In the genomic region with DNA sequence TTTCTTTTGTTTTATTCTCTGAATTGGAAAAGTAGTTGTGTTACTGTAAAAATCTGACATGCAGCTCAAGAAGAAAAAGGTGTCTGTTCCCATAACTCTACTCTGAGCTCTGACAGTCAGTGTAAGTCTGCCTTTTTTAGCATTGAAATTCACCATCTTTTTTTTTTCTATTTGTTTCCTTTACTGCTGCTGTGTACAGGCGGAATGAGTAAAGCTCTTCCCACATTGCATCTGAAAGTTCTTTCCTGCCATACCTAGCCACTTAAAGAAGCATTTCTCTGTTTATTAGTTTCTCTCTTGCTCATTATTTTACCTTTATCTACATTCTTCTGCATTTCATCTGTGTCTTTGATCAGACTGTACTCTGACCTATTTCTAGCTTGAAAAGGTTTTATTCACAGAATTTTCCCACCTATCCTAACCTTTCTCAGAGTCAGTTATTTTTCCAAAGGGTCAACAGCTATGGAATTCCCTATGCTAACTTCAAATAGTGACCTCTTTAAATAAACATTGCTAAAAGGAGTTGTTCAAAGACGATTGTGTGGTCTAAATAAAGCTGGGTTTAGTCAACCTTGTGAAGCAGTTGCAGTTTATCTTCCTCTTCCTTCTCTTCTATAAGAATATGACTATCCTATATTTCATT, we compare ENCODE assay signal across 1 cellular context.
A peak's percentile ranks its signal among the peaks of the same experiment; 100 is the strongest.
TF ChIP-seq lines count a peak whose summit lies in the region.

No MANE protein-coding gene starts in this region.

TF ChIP-seq in HepG2, 621 proteins besides CTCF, POLR2A, EP300 and RAD21 (continued from another document):
- TF ChIP-seq, protein P1, sequence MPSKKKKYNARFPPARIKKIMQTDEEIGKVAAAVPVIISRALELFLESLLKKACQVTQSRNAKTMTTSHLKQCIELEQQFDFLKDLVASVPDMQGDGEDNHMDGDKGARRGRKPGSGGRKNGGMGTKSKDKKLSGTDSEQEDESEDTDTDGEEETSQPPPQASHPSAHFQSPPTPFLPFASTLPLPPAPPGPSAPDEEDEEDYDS (CRISPR knock-in tag; IDR thresholded peaks at IDR 0.05) = peak; percentile 56; the same call in 1 of the 2 replicates
- TF ChIP-seq, protein P2, sequence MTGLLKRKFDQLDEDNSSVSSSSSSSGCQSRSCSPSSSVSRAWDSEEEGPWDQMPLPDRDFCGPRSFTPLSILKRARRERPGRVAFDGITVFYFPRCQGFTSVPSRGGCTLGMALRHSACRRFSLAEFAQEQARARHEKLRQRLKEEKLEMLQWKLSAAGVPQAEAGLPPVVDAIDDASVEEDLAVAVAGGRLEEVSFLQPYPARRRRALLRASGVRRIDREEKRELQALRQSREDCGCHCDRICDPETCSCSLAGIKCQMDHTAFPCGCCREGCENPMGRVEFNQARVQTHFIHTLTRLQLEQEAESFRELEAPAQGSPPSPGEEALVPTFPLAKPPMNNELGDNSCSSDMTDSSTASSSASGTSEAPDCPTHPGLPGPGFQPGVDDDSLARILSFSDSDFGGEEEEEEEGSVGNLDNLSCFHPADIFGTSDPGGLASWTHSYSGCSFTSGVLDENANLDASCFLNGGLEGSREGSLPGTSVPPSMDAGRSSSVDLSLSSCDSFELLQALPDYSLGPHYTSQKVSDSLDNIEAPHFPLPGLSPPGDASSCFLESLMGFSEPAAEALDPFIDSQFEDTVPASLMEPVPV (CRISPR knock-in tag; IDR thresholded peaks at IDR 0.05) = peak; percentile 40; the same call in 1 of the 2 replicates
- peak; percentile 71 for TF ChIP-seq CEBPG (CRISPR knock-in tag; IDR thresholded peaks at IDR 0.05)
- TF ChIP-seq, protein P3, sequence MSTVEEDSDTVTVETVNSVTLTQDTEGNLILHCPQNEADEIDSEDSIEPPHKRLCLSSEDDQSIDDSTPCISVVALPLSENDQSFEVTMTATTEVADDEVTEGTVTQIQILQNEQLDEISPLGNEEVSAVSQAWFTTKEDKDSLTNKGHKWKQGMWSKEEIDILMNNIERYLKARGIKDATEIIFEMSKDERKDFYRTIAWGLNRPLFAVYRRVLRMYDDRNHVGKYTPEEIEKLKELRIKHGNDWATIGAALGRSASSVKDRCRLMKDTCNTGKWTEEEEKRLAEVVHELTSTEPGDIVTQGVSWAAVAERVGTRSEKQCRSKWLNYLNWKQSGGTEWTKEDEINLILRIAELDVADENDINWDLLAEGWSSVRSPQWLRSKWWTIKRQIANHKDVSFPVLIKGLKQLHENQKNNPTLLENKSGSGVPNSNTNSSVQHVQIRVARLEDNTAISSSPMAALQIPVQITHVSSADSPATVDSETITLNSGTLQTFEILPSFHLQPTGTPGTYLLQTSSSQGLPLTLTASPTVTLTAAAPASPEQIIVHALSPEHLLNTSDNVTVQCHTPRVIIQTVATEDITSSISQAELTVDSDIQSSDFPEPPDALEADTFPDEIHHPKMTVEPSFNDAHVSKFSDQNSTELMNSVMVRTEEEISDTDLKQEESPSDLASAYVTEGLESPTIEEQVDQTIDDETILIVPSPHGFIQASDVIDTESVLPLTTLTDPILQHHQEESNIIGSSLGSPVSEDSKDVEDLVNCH (CRISPR knock-in tag; IDR thresholded peaks at IDR 0.05) = no peak
- TF ChIP-seq ZNF331 (CRISPR knock-in tag; IDR thresholded peaks at IDR 0.05) = peak; percentile 66; the same call in 1 of the 2 replicates
